In genomic region chr12:107760817-107761501, GRCh38 we compare ENCODE assay signal across 1 cellular context.
TF ChIP-seq lines count a peak whose summit lies in the region.

Gene PRDM4 (minus strand): TSS chr12:107761137. CDS start chr12:107760515, 622 bp downstream.

TF ChIP-seq in K562, 482 proteins besides CTCF, POLR2A, EP300 and RAD21 (continued from another document and continues in another):
- TF ChIP-seq ZNF512 (tag; IDR thresholded peaks at IDR 0.05) (no peak), ATF1 (CRISPR knock-in tag; IDR thresholded peaks at IDR 0.05) (0 out of 2 replicates have a peak, but pooled peaks have one; percentile 50), ATF1 (tag; IDR thresholded peaks at IDR 0.05) (peak; percentile 87), ILK (tag; IDR thresholded peaks at IDR 0.05; ENCODE audit: borderline replicate concordance, low read depth) (no peak), ELK1 (CRISPR knock-in tag; IDR thresholded peaks at IDR 0.05) (no peak), THAP7 (CRISPR knock-in tag; IDR thresholded peaks at IDR 0.05) (peak; percentile 73; the same call in 1 of the 2 replicates), ZBTB12 (CRISPR knock-in tag; IDR thresholded peaks at IDR 0.05) (peak; percentile 87), EP400 (IDR thresholded peaks at IDR 0.05) (peak; percentile 37; the same call in 1 of the 2 replicates), MBD2 (IDR thresholded peaks at IDR 0.05; ENCODE audit: borderline replicate concordance, low read depth) (no peak), FOSL1 (tag; conservative IDR thresholded peaks at IDR 0.05) (0 out of 2 replicates have a peak, but pooled peaks have one; percentile 25), RHOXF2B (CRISPR knock-in tag; conservative IDR thresholded peaks at IDR 0.05) (no peak), ETS2 (tag; IDR thresholded peaks at IDR 0.05; ENCODE audit: borderline replicate concordance, poor library complexity, severe bottlenecking) (no peak), PTRF (tag; IDR thresholded peaks at IDR 0.05) (no peak), TOE1 (IDR thresholded peaks at IDR 0.05; ENCODE audit: borderline replicate concordance) (no peak), TOE1 (CRISPR knock-in tag; IDR thresholded peaks at IDR 0.05; ENCODE audit: borderline replicate concordance, low read depth) (no peak), GTF2B (IDR thresholded peaks at IDR 0.05; ENCODE audit: extremely low read depth, insufficient read length) (no peak), HDAC6 (IDR thresholded peaks at IDR 0.05; ENCODE audit: low read depth, low read length) (no peak), NCOA6 (IDR thresholded peaks at IDR 0.05) (no peak), ZNF398 (CRISPR knock-in tag; IDR thresholded peaks at IDR 0.05) (no peak), KLF13 (tag; IDR thresholded peaks at IDR 0.05; ENCODE audit: borderline replicate concordance, low read depth) (0 out of 2 replicates have a peak, but pooled peaks have one; percentile 45), CXXC5 (CRISPR knock-in tag; IDR thresholded peaks at IDR 0.05) (peak; percentile 95), CEBPG (CRISPR knock-in tag; IDR thresholded peaks at IDR 0.05) (no peak), CEBPG (tag; conservative IDR thresholded peaks at IDR 0.05 in 1 of 2, IDR thresholded peaks at IDR 0.05 in 1 of 2) (no peak), TAF9B (IDR thresholded peaks at IDR 0.05; ENCODE audit: partially characterized antibody) (no peak), TSC22D4 (tag; IDR thresholded peaks at IDR 0.05) (no peak), TRIM24 (IDR thresholded peaks at IDR 0.05) (no peak), HMG20B (CRISPR knock-in tag; IDR thresholded peaks at IDR 0.05) (no peak), CREB3L1 (IDR thresholded peaks at IDR 0.05; ENCODE audit: borderline replicate concordance, low read depth) (peak; percentile 54; the same call in 1 of the 2 replicates), VEZF1 (CRISPR knock-in tag; IDR thresholded peaks at IDR 0.05) (peak; percentile 95), JUN (IDR thresholded peaks at IDR 0.05; ENCODE audit: borderline replicate concordance, low read depth, low read length) (no peak), JUN (CRISPR knock-in tag; IDR thresholded peaks at IDR 0.05; ENCODE audit: borderline replicate concordance) (no peak), PHF20 (IDR thresholded peaks at IDR 0.05; ENCODE audit: partially characterized antibody) (peak; percentile 65), HSF4 (CRISPR knock-in tag; IDR thresholded peaks at IDR 0.05; ENCODE audit: borderline replicate concordance) (no peak), SIRT6 (IDR thresholded peaks at IDR 0.05; ENCODE audit: low read depth, low read length) (no peak), TEAD4 (IDR thresholded peaks at IDR 0.05; ENCODE audit: low read length) (no peak), TEAD4 (CRISPR knock-in tag; IDR thresholded peaks at IDR 0.05; ENCODE audit: borderline replicate concordance) (no peak), GTF2F1 (IDR thresholded peaks at IDR 0.05; ENCODE audit: low read depth, low read length) (no peak), RFX7 (CRISPR knock-in tag; IDR thresholded peaks at IDR 0.05) (no peak), ETV1 (tag; conservative IDR thresholded peaks at IDR 0.05; ENCODE audit: low read depth) (peak; percentile 60), ZNF561 (CRISPR knock-in tag; conservative IDR thresholded peaks at IDR 0.05) (no peak), MXD1 (CRISPR knock-in tag; IDR thresholded peaks at IDR 0.05; ENCODE audit: borderline replicate concordance, poor library complexity, severe bottlenecking) (peak; percentile 58), NR4A1 (CRISPR knock-in tag; IDR thresholded peaks at IDR 0.05) (0 out of 2 replicates have a peak, but pooled peaks have one; percentile 3), NR4A1 (tag; IDR thresholded peaks at IDR 0.05) (no peak), COPS2 (conservative IDR thresholded peaks at IDR 0.05) (no peak), NFYB (IDR thresholded peaks at IDR 0.05; ENCODE audit: extremely low read depth, insufficient read length) (no peak), ZNF143 (CRISPR knock-in tag; IDR thresholded peaks at IDR 0.05) (no peak), GABPB2 (CRISPR knock-in tag; conservative IDR thresholded peaks at IDR 0.05) (no peak), GTF2A2 (tag; IDR thresholded peaks at IDR 0.05) (no peak), SMAD3 (CRISPR knock-in tag; conservative IDR thresholded peaks at IDR 0.05) (no peak), ZNF3 (CRISPR knock-in tag; IDR thresholded peaks at IDR 0.05) (no peak), ZKSCAN8 (CRISPR knock-in tag; IDR thresholded peaks at IDR 0.05) (no peak), TCF7L2 (IDR thresholded peaks at IDR 0.05; ENCODE audit: low read depth, low read length) (0 out of 2 replicates have a peak, but pooled peaks have one; percentile 22), SOX6 (IDR thresholded peaks at IDR 0.05) (peak; percentile 42; the same call in 1 of the 2 replicates), RUNX1 (IDR thresholded peaks at IDR 0.05; ENCODE audit: low read depth) (no peak), ZNF12 (CRISPR knock-in tag; IDR thresholded peaks at IDR 0.05) (no peak), BMI1 (IDR thresholded peaks at IDR 0.05; ENCODE audit: low read length) (peak; percentile 74), ZNF384 (IDR thresholded peaks at IDR 0.05; ENCODE audit: low read depth, low read length) (no peak), MAZ (CRISPR knock-in tag; conservative IDR thresholded peaks at IDR 0.05 in 1 of 2, IDR thresholded peaks at IDR 0.05 in 1 of 2) (peak; percentile 59 to 93; a peak in 3 of 4 replicates), MAFF (IDR thresholded peaks at IDR 0.05; ENCODE audit: low read length) (no peak), RBM15 (IDR thresholded peaks at IDR 0.05; ENCODE audit: insufficient read depth, low read length) (no peak), HDAC2 (IDR thresholded peaks at IDR 0.05) (no peak), POU5F1 (IDR thresholded peaks at IDR 0.05; ENCODE audit: borderline replicate concordance, low read depth, low read length, partially characterized antibody) (peak; percentile 69), UBTF (IDR thresholded peaks at IDR 0.05; ENCODE audit: borderline replicate concordance in 1 of 2, low read depth in 2 of 2, low read length in 2 of 2) (0 out of 4 replicates have a peak, but pooled peaks of 1 of the 2 experiments have one; percentile 41), MECOM (CRISPR knock-in tag; IDR thresholded peaks at IDR 0.05) (no peak), CEBPB (tag; IDR thresholded peaks at IDR 0.05) (no peak), NFRKB (IDR thresholded peaks at IDR 0.05; ENCODE audit: low read depth) (no peak), ZNF347 (CRISPR knock-in tag; IDR thresholded peaks at IDR 0.05; ENCODE audit: low read depth) (no peak), ZNF174 (CRISPR knock-in tag; IDR thresholded peaks at IDR 0.05) (no peak), ZNF766 (CRISPR knock-in tag; conservative IDR thresholded peaks at IDR 0.05) (no peak)
